Comparison of ENCODE assay signal across 8 cellular contexts in genomic region chr10:103969436-103969835, GRCh38. TPM values are rescaled to one million over a fixed set of nuclear protein-coding genes. Genes with fewer than 3 reads are reported as not detected.
DNase-seq lines count a peak whose midpoint lies in the region; ATAC-seq and TF ChIP-seq lines count a peak whose summit lies in the region.

No MANE protein-coding gene starts in this region.

- H3K4me2 ChIP-seq in MM.1S (ENCODE audit: low read depth, low read length): peak overlapping the region; percentile 81

- H3K36me3 Mint-ChIP-seq in CD4-positive, alpha-beta T cell (ENCODE audit: low read depth): peaks cover 12% of the 10 kb centered on the region
- peaks cover 3% of the 10 kb centered on the region for H3K36me3 Mint-ChIP-seq in neural crest cell (ENCODE audit: low read depth)

- H3K27me3 Mint-ChIP-seq in CD4-positive, alpha-beta T cell: no peaks in the 10 kb centered on the region
- no peaks in the 10 kb centered on the region for H3K27me3 Mint-ChIP-seq in neural crest cell (ENCODE audit: low read depth)

- H3F3A ChIP-seq in MM.1S (ENCODE audit: insufficient read depth, low read length): no peaks in the 10 kb centered on the region

- H3K9me3 ChIP-seq in CD4-positive, alpha-beta T cell (ENCODE audit: control insufficient read depth, low read length): no peaks in the 10 kb centered on the region
- H3K9me3 ChIP-seq in MM.1S (replicated peaks; ENCODE audit: insufficient read depth, low read length): no peaks in the 10 kb centered on the region
- H3K9me3 ChIP-seq in duodenal mucosa (ENCODE audit: control insufficient read depth in 1 of 2, low read length in 2 of 2): no peaks in the 10 kb centered on the region

- POLR2A ChIA-PET in CD4-positive, alpha-beta T cell (lab: Charles Lee): interaction anchor here (0.8 to 1.6 kb wide), 7 partner anchors 14 to 152 kb away, joined by 3 to 17 read pairs (median 5); partner anchors contain the start of gene SFR1

- ATAC-seq in CD4-positive, alpha-beta T cell (ENCODE audit: poor library complexity): no peak
- ATAC-seq in HG03571 (IDR thresholded peaks at IDR 0.05; ENCODE audit: unreplicated experiment): no peak

- H3K9me3 Mint-ChIP-seq in CD4-positive, alpha-beta T cell: no peaks in the 10 kb centered on the region
- no peaks in the 10 kb centered on the region for H3K9me3 Mint-ChIP-seq in neural crest cell

- no peak for TF ChIP-seq CTCF in CD4-positive, alpha-beta T cell (IDR thresholded peaks at IDR 0.05)
- TF ChIP-seq CTCF in MM.1S (IDR thresholded peaks at IDR 0.05; ENCODE audit: low read length): no peak
- TF ChIP-seq CTCF in neural crest cell (conservative IDR thresholded peaks at IDR 0.05): no peak

- H4K20me1 ChIP-seq in MM.1S (ENCODE audit: insufficient read depth, low read length): no peaks in the 10 kb centered on the region

- no peaks in the 10 kb centered on the region for H3K4me1 ChIP-seq in MM.1S (ENCODE audit: low read length)
- H3K4me1 ChIP-seq in duodenal mucosa (ENCODE audit: control insufficient read depth in 1 of 2, insufficient read depth in 2 of 2, low read length in 2 of 2): peaks cover 15 to 25% of the 10 kb centered on the region in 2 donors

- no peak for DNase-seq in CD4-positive, alpha-beta T cell
- DNase-seq in MM.1S (no peak), neural crest cell (ENCODE audit: low read depth, low spot score) (no peak), GDM1 (lab: John Stamatoyannopoulos, UW) (no peak), NCI-H2196 treated with DMSO at 0.1 percent for 48 hours (lab: John Stamatoyannopoulos, UW; ENCODE audit: unreplicated experiment) (no peak), NCI-H146 (lab: John Stamatoyannopoulos, UW) (no peak)

- no peaks in the 10 kb centered on the region for H3K9me2 ChIP-seq in MM.1S (replicated peaks; ENCODE audit: insufficient read depth, low read length)

- intact Hi-C loops in CD4-positive, alpha-beta T cell (cut with DNase I, micrococcal nuclease): loop anchor here (2.0 to 10.0 kb wide), 5 partner anchors 13 to 385 kb away; partner anchors contain the start of gene STN1 (in 1 of the 2)

- no peaks in the 10 kb centered on the region for H3K27me3 ChIP-seq in CD4-positive, alpha-beta T cell (ENCODE audit: control insufficient read depth, insufficient read depth, low read length)
- H3K27me3 ChIP-seq in MM.1S (replicated peaks; ENCODE audit: insufficient read depth, low read length): no peaks in the 10 kb centered on the region
- H3K27me3 ChIP-seq in duodenal mucosa (ENCODE audit: control insufficient read depth in 1 of 2, insufficient read depth in 2 of 2, low read length in 2 of 2): no peaks in the 10 kb centered on the region

- peaks cover 65% of the 10 kb centered on the region for H3K4me1 Mint-ChIP-seq in CD4-positive, alpha-beta T cell (ENCODE audit: low read depth)
- peaks cover 44% of the 10 kb centered on the region for H3K4me1 Mint-ChIP-seq in neural crest cell

- peak overlapping the region; percentile 95 for H3K4me3 Mint-ChIP-seq in CD4-positive, alpha-beta T cell
- H3K4me3 Mint-ChIP-seq in neural crest cell: peak overlapping the region; percentile 98

- peak overlapping the region; percentile 91 for H3K27ac Mint-ChIP-seq in CD4-positive, alpha-beta T cell
- no peak overlapping the region for H3K27ac Mint-ChIP-seq in neural crest cell (ENCODE audit: unreplicated experiment)

- no peak overlapping the region for H3K9ac ChIP-seq in MM.1S (ENCODE audit: low read length)
- H3K9ac ChIP-seq in duodenal mucosa (ENCODE audit: low read depth in 1 of 2, low read length in 2 of 2): peak overlapping the region; percentile 20 to 90

- H3K36me3 ChIP-seq in MM.1S (replicated peaks; ENCODE audit: insufficient read depth, low read length): no peaks in the 10 kb centered on the region; the same call in 1 of the 2 replicates
- H3K36me3 ChIP-seq in duodenal mucosa (ENCODE audit: control insufficient read depth in 1 of 2, insufficient read depth in 2 of 2, low read length in 2 of 2): no peaks in the 10 kb centered on the region

- no peak overlapping the region for H2AFZ ChIP-seq in MM.1S (ENCODE audit: low read length)

- H3K79me2 ChIP-seq in MM.1S (ENCODE audit: low read length): peaks cover 65% of the 10 kb centered on the region

- H3K4me3 ChIP-seq in MM.1S (ENCODE audit: low read length) (peak overlapping the region; percentile 84; the same call in 1 of the 2 replicates), duodenal mucosa (ENCODE audit: low read depth in 1 of 2, low read length in 2 of 2) (peak overlapping the region; percentile 98)

- CTCF ChIA-PET in CD4-positive, alpha-beta T cell (lab: Charles Lee): interaction anchor here (1.7 to 1.8 kb wide), 2 partner anchors 10 to 152 kb away, joined by 4 to 9 read pairs; partner anchors contain the start of gene SFR1

- no peak overlapping the region for H3K27ac ChIP-seq in CD4-positive, alpha-beta T cell (ENCODE audit: low read depth, low read length)
- no peak overlapping the region for H3K27ac ChIP-seq in MM.1S (ENCODE audit: low read length)
- no peak overlapping the region for H3K27ac ChIP-seq in duodenal mucosa (ENCODE audit: low read depth, low read length)

RNA-seq across cellular contexts. Expression of gene SLK, which starts 2.5 kb away (rescaled TPM):
- 10 to 100 TPM; 20.5 to 20.8 TPM for total RNA-seq in CD4-positive, alpha-beta T cell
- total RNA-seq in neural crest cell: 28.4 and 30.0 TPM in 2 replicates

RNA-seq across cellular contexts. Expression of gene STN1, which starts 51.5 kb away (rescaled TPM):
- 10 to 100 TPM; 13.0 to 13.4 TPM for total RNA-seq in CD4-positive, alpha-beta T cell
- total RNA-seq in neural crest cell: 11.9 and 13.2 TPM in 2 replicates
